ENCODE assay signal across 1 cellular context in genomic region chr7:73866446-73866767, GRCh38.
TF ChIP-seq lines count a peak whose summit lies in the region.

No MANE protein-coding gene starts in this region.

TF ChIP-seq in H1, 55 proteins besides CTCF, POLR2A, EP300 and RAD21:
- TF ChIP-seq SIX5 (IDR thresholded peaks at IDR 0.05; ENCODE audit: low read depth, low read length) (no peak), NANOG (IDR thresholded peaks at IDR 0.05; ENCODE audit: insufficient read depth, low read depth, low read length, poor library complexity, severe bottlenecking) (no peak), MAFK (IDR thresholded peaks at IDR 0.05; ENCODE audit: low read depth, low read length) (no peak), ATF3 (IDR thresholded peaks at IDR 0.05; ENCODE audit: insufficient read depth, low read depth, low read length) (no peak), RXRA (IDR thresholded peaks at IDR 0.05; ENCODE audit: insufficient read depth, low read depth, low read length) (no peak), NRF1 (IDR thresholded peaks at IDR 0.05; ENCODE audit: low read depth, low read length) (no peak), BCL11A (IDR thresholded peaks at IDR 0.05; ENCODE audit: low read depth in 2 of 2, low read length in 2 of 2) (no peak), SIRT6 (IDR thresholded peaks at IDR 0.05; ENCODE audit: low read length) (no peak), KDM4A (IDR thresholded peaks at IDR 0.05; ENCODE audit: low read depth, low read length, severe bottlenecking) (no peak), SIN3A (conservative IDR thresholded peaks at IDR 0.05 in 1 of 2, IDR thresholded peaks at IDR 0.05 in 1 of 2; ENCODE audit: low read depth in 1 of 2, low read length in 2 of 2) (no peak)
- TF ChIP-seq, protein P1, sequence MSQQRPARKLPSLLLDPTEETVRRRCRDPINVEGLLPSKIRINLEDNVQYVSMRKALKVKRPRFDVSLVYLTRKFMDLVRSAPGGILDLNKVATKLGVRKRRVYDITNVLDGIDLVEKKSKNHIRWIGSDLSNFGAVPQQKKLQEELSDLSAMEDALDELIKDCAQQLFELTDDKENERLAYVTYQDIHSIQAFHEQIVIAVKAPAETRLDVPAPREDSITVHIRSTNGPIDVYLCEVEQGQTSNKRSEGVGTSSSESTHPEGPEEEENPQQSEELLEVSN (IDR thresholded peaks at IDR 0.05): no peak
- TF ChIP-seq, protein P2, sequence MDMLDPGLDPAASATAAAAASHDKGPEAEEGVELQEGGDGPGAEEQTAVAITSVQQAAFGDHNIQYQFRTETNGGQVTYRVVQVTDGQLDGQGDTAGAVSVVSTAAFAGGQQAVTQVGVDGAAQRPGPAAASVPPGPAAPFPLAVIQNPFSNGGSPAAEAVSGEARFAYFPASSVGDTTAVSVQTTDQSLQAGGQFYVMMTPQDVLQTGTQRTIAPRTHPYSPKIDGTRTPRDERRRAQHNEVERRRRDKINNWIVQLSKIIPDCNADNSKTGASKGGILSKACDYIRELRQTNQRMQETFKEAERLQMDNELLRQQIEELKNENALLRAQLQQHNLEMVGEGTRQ (IDR thresholded peaks at IDR 0.05; ENCODE audit: low read length): no peak
